Comparison of ENCODE assay signal across 8 cellular contexts in genomic region chr6:142946181-142946923, GRCh38. TPM values are rescaled to one million over a fixed set of nuclear protein-coding genes. Genes with fewer than 3 reads are reported as not detected.
DNase-seq lines count a peak whose midpoint lies in the region; ATAC-seq and TF ChIP-seq lines count a peak whose summit lies in the region.

No MANE protein-coding gene starts in this region.

- peak; percentile 26 for ATAC-seq in GM19351 (IDR thresholded peaks at IDR 0.05; ENCODE audit: unreplicated experiment)

- peak overlapping the region; percentile 25; the same call in 1 of the 2 replicates for H3K27ac ChIP-seq in HL-60 (replicated peaks)

- H3K4me3 ChIP-seq in BJ (ENCODE audit: low read depth, low read length), result peak overlapping the region; percentile 87
- peak overlapping the region; percentile 72 for H3K4me3 ChIP-seq in HL-60 (replicated peaks; ENCODE audit: insufficient read depth, low read length)

- POLR2A ChIA-PET in BJ (lab: Charles Lee), result interaction anchor here (0.6 kb wide), 2 partner anchors 61 to 99 kb away, joined by 3 to 9 read pairs; no protein-coding TSS in a partner anchor

- no peak for TF ChIP-seq CTCF in BJ (IDR thresholded peaks at IDR 0.05; ENCODE audit: insufficient read depth, low read depth, low read length)
- TF ChIP-seq CTCF in HL-60 (IDR thresholded peaks at IDR 0.05; ENCODE audit: insufficient read depth, low read length), result no peak

- DNase-seq in BJ (ENCODE audit: low read depth) (peak; percentile 88), HL-60 (ENCODE audit: low read depth in 1 of 2, low spot score in 1 of 2) (peak; percentile 64 to 82), NOMO-1 treated with DMSO at 0.1 percent for 48 hours (lab: John Stamatoyannopoulos, UW; ENCODE audit: unreplicated experiment) (peak; percentile 35), activated T-cell treated with anti-CD3 and anti-CD28 coated beads for 4 hours (peak; percentile 83), epidermal melanocyte (ENCODE audit: insufficient read length, low spot score) (peak; percentile 86), middle frontal gyrus (ENCODE audit: extremely low spot score, low spot score) (peak; percentile 91)
- DNase-seq in stimulated activated CD8-positive, alpha-beta memory T cell treated with anti-CD3 and anti-CD28 coated beads, Interleukin-15, amount 100 ng/mL, for 4 hours (ENCODE audit: low read depth in 2 of 2), result peak; percentile 82 to 89

- no peaks in the 10 kb centered on the region for H3K36me3 ChIP-seq in BJ (ENCODE audit: control insufficient read depth, insufficient read depth, low read length)

- H3K27me3 ChIP-seq in BJ (ENCODE audit: control insufficient read depth, insufficient read depth, low read length) (no peaks in the 10 kb centered on the region), HL-60 (ENCODE audit: insufficient read depth, poor library complexity, severe bottlenecking) (no peaks in the 10 kb centered on the region)

- CTCF ChIA-PET in BJ (lab: Yijun Ruan, JAX), result interaction anchor here (0.6 to 1.3 kb wide), 4 partner anchors 251 to 340 kb away, joined by 3 to 6 read pairs (median 4); no protein-coding TSS in a partner anchor

RNA-seq across cellular contexts. Expression of gene HIVEP2, which starts 1.4 kb away (rescaled TPM):
- 3.7 and 5.5 TPM in 2 replicates for polyA plus RNA-seq in BJ (2011; rRNA removed)
- polyA minus RNA-seq in BJ (2011; rRNA and poly(A)+ RNA removed), result 10.1 and 14.8 TPM in 2 replicates

Comparison
In these comparisons a context has a peak if more than half of its experiments do, and no peak if none do; other contexts are left out.
1. Peak in every context shown above with its lines: DNase-seq, ATAC-seq, H3K4me3 ChIP-seq and H3K27ac ChIP-seq.
2. DNase-seq: peak in every context shown above with its lines; median percentile 91 in middle frontal gyrus; 88 in BJ; 86 in epidermal melanocyte; 86 in stimulated activated CD8-positive, alpha-beta memory T cell treated with anti-CD3 and anti-CD28 coated beads, Interleukin-15, amount 100 ng/mL, for 4 hours; 83 in activated T-cell treated with anti-CD3 and anti-CD28 coated beads for 4 hours; 73 in HL-60; 35 in NOMO-1 treated with DMSO at 0.1 percent for 48 hours.